15 cellular contexts compared by ENCODE assay signal in the genomic region with DNA sequence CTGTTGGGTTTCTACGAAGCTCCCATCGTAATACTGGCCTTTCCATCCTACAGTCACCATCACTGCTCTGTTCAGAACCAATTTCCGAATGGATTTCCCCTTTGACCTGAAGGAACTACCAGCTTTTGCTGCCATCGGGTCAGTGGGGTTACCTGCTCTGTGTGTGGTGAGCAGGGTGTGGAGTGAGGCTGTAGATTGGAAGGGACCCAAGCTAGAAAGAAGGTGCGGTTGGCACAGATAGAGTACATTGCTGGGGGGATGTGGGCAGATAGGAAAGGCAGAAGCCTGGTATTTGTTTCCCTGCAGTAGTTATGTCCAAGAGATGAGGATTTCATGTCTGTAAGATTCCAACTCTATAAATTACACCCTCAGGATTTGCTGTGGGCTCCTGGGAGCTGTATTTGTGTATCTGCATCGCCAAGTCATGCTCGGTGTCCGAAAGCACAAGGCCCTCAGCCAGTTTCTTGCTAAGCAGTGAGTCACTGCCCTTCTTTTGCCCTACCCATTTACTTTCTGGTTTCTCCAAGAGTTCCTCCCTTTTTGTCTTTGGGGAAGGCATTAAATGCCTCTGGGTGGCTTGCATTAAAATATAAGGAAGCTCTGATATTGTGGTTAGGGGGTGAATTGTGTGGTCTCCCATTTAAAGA. TPM values are rescaled to one million over a fixed set of nuclear protein-coding genes. Genes with fewer than 3 reads are reported as not detected.
DNase-seq lines count a peak whose midpoint lies in the region; ATAC-seq, FAIRE-seq and TF ChIP-seq lines count a peak whose summit lies in the region.
"Had no signal": no experiment of that assay in that cellular context is flagged by ENCODE, and none has a peak within 500 bp of the region (broad histone marks: within the 10 kb centered on the region; RNA-seq: fewer than 3 reads in every experiment).

No MANE protein-coding gene starts in this region.

- H3K4me1 ChIP-seq in keratinocyte (ENCODE audit: control insufficient read depth, extremely low read depth, insufficient read depth, low read length): peaks cover 14% of the 10 kb centered on the region
- H3K4me1 ChIP-seq: right atrium auricular region had no signal

- DNase-seq in activated naive CD4-positive, alpha-beta T cell treated with anti-CD3 and anti-CD28 coated beads, Interleukin-2, amount 50 U/mL, for 16 hours: no peak
- peak; percentile 67 for DNase-seq in amniotic stem cell (lab: John Stamatoyannopoulos, UW)
- peak; percentile 33 for DNase-seq in keratinocyte (ENCODE audit: low read depth, low spot score)
- no peak for DNase-seq in DMS114 treated with DMSO at 0.1 percent for 48 hours (lab: John Stamatoyannopoulos, UW; ENCODE audit: unreplicated experiment)
- DNase-seq in activated gamma-delta T cell (lab: John Stamatoyannopoulos, UW): no peak
- DNase-seq: effector memory CD8-positive, alpha-beta T cell; MM.1S; NCI-H82; T-helper 9 cell had no signal

- H3K79me2 ChIP-seq in keratinocyte (ENCODE audit: control insufficient read depth, insufficient read depth, low read length): no peaks in the 10 kb centered on the region

- no peak for TF ChIP-seq CTCF in keratinocyte (optimal IDR thresholded peaks at IDR 0.05 in 1 of 3, IDR thresholded peaks at IDR 0.05 in 1 of 3, conservative IDR thresholded peaks at IDR 0.05 in 1 of 3; ENCODE audit: extremely low read depth in 1 of 3, insufficient read depth in 2 of 3, low read length in 3 of 3)

- no peaks in the 10 kb centered on the region for H3K9me3 ChIP-seq in keratinocyte (ENCODE audit: control insufficient read depth, low read depth, low read length)
- H3K9me3 ChIP-seq: right atrium auricular region had no signal

- H3K9me1 ChIP-seq in keratinocyte (ENCODE audit: control insufficient read depth, extremely low read depth, insufficient read depth, low read length): peaks cover 3% of the 10 kb centered on the region

- H3K27me3 ChIP-seq in keratinocyte (ENCODE audit: control insufficient read depth, extremely low read depth, insufficient read depth, low read length): no peaks in the 10 kb centered on the region
- H3K27me3 ChIP-seq: right atrium auricular region had no signal

- H3K27me3 Mint-ChIP-seq in activated naive CD4-positive, alpha-beta T cell treated with anti-CD3 and anti-CD28 coated beads, Interleukin-2, amount 50 U/mL, for 24 hours: peaks cover 4% of the 10 kb centered on the region

- peak overlapping the region; percentile 70 for H3K27ac Mint-ChIP-seq in activated naive CD4-positive, alpha-beta T cell treated with anti-CD3 and anti-CD28 coated beads, Interleukin-2, amount 50 U/mL, for 24 hours
- H3K27ac Mint-ChIP-seq: activated T-helper 1 cell treated with anti-CD3 and anti-CD28 coated beads, Interleukin-12 subunit alpha, Interleukin-12 subunit beta, Interleukin-2, Interleukin-4 antibody, amounts not matched to agents 30 ng/mL and 10 ng/mL and 1 ng/mL, durations not matched to agents 14 hours and 24 hours and 36 hours; effector memory CD8-positive, alpha-beta T cell had no signal

- no peaks in the 10 kb centered on the region for H3K36me3 ChIP-seq in keratinocyte (ENCODE audit: control insufficient read depth in 2 of 2, extremely low read depth in 1 of 2, insufficient read depth in 2 of 2, low read length in 2 of 2)
- H3K36me3 ChIP-seq: right atrium auricular region had no signal

- H3K36me3 Mint-ChIP-seq in activated naive CD4-positive, alpha-beta T cell treated with anti-CD3 and anti-CD28 coated beads, Interleukin-2, amount 50 U/mL, for 24 hours: no peaks in the 10 kb centered on the region

- H3K9me3 Mint-ChIP-seq in activated naive CD4-positive, alpha-beta T cell treated with anti-CD3 and anti-CD28 coated beads, Interleukin-2, amount 50 U/mL, for 24 hours: no peaks in the 10 kb centered on the region
- H3K9me3 Mint-ChIP-seq: activated T-helper 1 cell treated with anti-CD3 and anti-CD28 coated beads, Interleukin-12 subunit alpha, Interleukin-12 subunit beta, Interleukin-2, Interleukin-4 antibody, amounts not matched to agents 30 ng/mL and 10 ng/mL and 1 ng/mL, durations not matched to agents 14 hours and 24 hours and 36 hours; effector memory CD8-positive, alpha-beta T cell had no signal

- H3K4me2 ChIP-seq in keratinocyte (ENCODE audit: control insufficient read depth, extremely low read depth, insufficient read depth, low read depth, low read length): peak overlapping the region; percentile 52

- no peak overlapping the region for H3K4me3 Mint-ChIP-seq in activated naive CD4-positive, alpha-beta T cell treated with anti-CD3 and anti-CD28 coated beads, Interleukin-2, amount 50 U/mL, for 24 hours
- H3K4me3 Mint-ChIP-seq: activated T-helper 1 cell treated with anti-CD3 and anti-CD28 coated beads, Interleukin-12 subunit alpha, Interleukin-12 subunit beta, Interleukin-2, Interleukin-4 antibody, amounts not matched to agents 30 ng/mL and 10 ng/mL and 1 ng/mL, durations not matched to agents 14 hours and 24 hours and 36 hours; effector memory CD8-positive, alpha-beta T cell had no signal

- peak; percentile 87 for FAIRE-seq in keratinocyte (lab: Jason Lieb, UNC)
- FAIRE-seq: A204.1 had no signal

- ATAC-seq in GM21360 (IDR thresholded peaks at IDR 0.05; ENCODE audit: unreplicated experiment): no peak
- ATAC-seq in HG03095 (IDR thresholded peaks at IDR 0.05; ENCODE audit: unreplicated experiment): no peak
- ATAC-seq: effector memory CD8-positive, alpha-beta T cell had no signal

- peak overlapping the region in 1 of 3 experiments; percentile 20 for H3K4me3 ChIP-seq in keratinocyte (ENCODE audit: control insufficient read depth in 2 of 3, extremely low read depth in 1 of 3, insufficient read depth in 2 of 3, low read depth in 1 of 3, low read length in 3 of 3)
- H3K4me3 ChIP-seq: right atrium auricular region had no signal

- H3K4me1 Mint-ChIP-seq in activated naive CD4-positive, alpha-beta T cell treated with anti-CD3 and anti-CD28 coated beads, Interleukin-2, amount 50 U/mL, for 24 hours: no peaks in the 10 kb centered on the region

- dilution Hi-C loops in keratinocyte (cut with MboI; ENCODE audit: extremely low pct_ligation_motif_present, low sequenced_read_pairs): no loop called here

- peak overlapping the region; percentile 41 for H3K9ac ChIP-seq in keratinocyte (ENCODE audit: control insufficient read depth, extremely low read depth, insufficient read depth, low read length)

- H4K20me1 ChIP-seq in keratinocyte (ENCODE audit: control insufficient read depth, extremely low read depth, insufficient read depth, low read length): no peaks in the 10 kb centered on the region

- H3K27ac ChIP-seq in keratinocyte (ENCODE audit: control insufficient read depth, insufficient read depth, low read length): peak overlapping the region; percentile 67
- H3K27ac ChIP-seq: right atrium auricular region had no signal

- H2AFZ ChIP-seq in keratinocyte (ENCODE audit: control insufficient read depth, low read length): peak overlapping the region; percentile 66

RNA-seq across cellular contexts. Expression of gene CLCN1, which starts 15.4 kb away (rescaled TPM):
- polyA plus RNA-seq in keratinocyte: 0.03 to 0.05 TPM in 2 of 3 replicates, not detected in the other
- polyA plus RNA-seq in keratinocyte (2011; ENCODE audit: low read depth): not detected
- not detected in 2 replicates for polyA plus RNA-seq in keratinocyte (2011; cell fraction: cytosol; rRNA removed)
- polyA plus RNA-seq in keratinocyte (2011; cell fraction: nucleus; rRNA removed): 0.05 TPM in 2 replicates
- polyA plus RNA-seq in keratinocyte (2012; ENCODE audit: low replicate concordance): 0.08 TPM in 1 of 2 replicates, not detected in the other
- 0.43 TPM in 1 of 3 replicates, not detected in the others for polyA minus RNA-seq in keratinocyte
- polyA minus RNA-seq in keratinocyte (2011; cell fraction: cytosol; rRNA and poly(A)+ RNA removed): not detected
- not detected in 2 replicates for polyA minus RNA-seq in keratinocyte (2011; cell fraction: nucleus; rRNA and poly(A)+ RNA removed)

RNA-seq across cellular contexts. Expression of gene FAM131B, which starts 31.2 kb away (rescaled TPM):
- polyA plus RNA-seq in keratinocyte: 0.12 to 0.24 TPM (median 0.21 TPM) in 3 replicates
- not detected for polyA plus RNA-seq in keratinocyte (2011; ENCODE audit: low read depth)
- polyA plus RNA-seq in keratinocyte (2011; cell fraction: cytosol; rRNA removed): 0.12 and 0.16 TPM in 2 replicates
- polyA plus RNA-seq in keratinocyte (2011; cell fraction: nucleus; rRNA removed): 0.23 and 0.28 TPM in 2 replicates
- 0.09 TPM in 1 of 2 replicates, not detected in the other for polyA plus RNA-seq in keratinocyte (2012; ENCODE audit: low replicate concordance)
- 0.20 to 0.43 TPM (median 0.38 TPM) in 3 replicates for polyA minus RNA-seq in keratinocyte
- not detected for polyA minus RNA-seq in keratinocyte (2011; cell fraction: cytosol; rRNA and poly(A)+ RNA removed)
- 0.21 and 0.23 TPM in 2 replicates for polyA minus RNA-seq in keratinocyte (2011; cell fraction: nucleus; rRNA and poly(A)+ RNA removed)

RNA-seq across cellular contexts. Expression of gene CASP2, which starts 43.2 kb away (rescaled TPM):
- 9.1 to 21.9 TPM (median 12.8 TPM) in 3 replicates for polyA plus RNA-seq in keratinocyte
- polyA plus RNA-seq in keratinocyte (2011; ENCODE audit: low read depth): 4.7 TPM
- 9.0 and 14.3 TPM in 2 replicates for polyA plus RNA-seq in keratinocyte (2011; cell fraction: cytosol; rRNA removed)
- 21.7 and 22.2 TPM in 2 replicates for polyA plus RNA-seq in keratinocyte (2011; cell fraction: nucleus; rRNA removed)
- 8.5 and 14.1 TPM in 2 replicates for polyA plus RNA-seq in keratinocyte (2012; ENCODE audit: low replicate concordance)
- polyA minus RNA-seq in keratinocyte: 33.4 to 63.5 TPM (median 36.7 TPM) in 3 replicates
- 16.9 TPM for polyA minus RNA-seq in keratinocyte (2011; cell fraction: cytosol; rRNA and poly(A)+ RNA removed)
- polyA minus RNA-seq in keratinocyte (2011; cell fraction: nucleus; rRNA and poly(A)+ RNA removed): 13.6 and 24.3 TPM in 2 replicates

RNA-seq across cellular contexts. Expression of gene TMEM139, which starts 46.5 kb away (rescaled TPM):
- 20.9 to 25.1 TPM (median 22.3 TPM) in 3 replicates for polyA plus RNA-seq in keratinocyte
- 4.0 TPM for polyA plus RNA-seq in keratinocyte (2011; ENCODE audit: low read depth)
- polyA plus RNA-seq in keratinocyte (2011; cell fraction: cytosol; rRNA removed): 22.0 and 23.8 TPM in 2 replicates
- polyA plus RNA-seq in keratinocyte (2011; cell fraction: nucleus; rRNA removed): 37.2 and 39.2 TPM in 2 replicates
- 11.3 and 14.1 TPM in 2 replicates for polyA plus RNA-seq in keratinocyte (2012; ENCODE audit: low replicate concordance)
- 5.6 to 10.7 TPM (median 8.9 TPM) in 3 replicates for polyA minus RNA-seq in keratinocyte
- 2.9 TPM for polyA minus RNA-seq in keratinocyte (2011; cell fraction: cytosol; rRNA and poly(A)+ RNA removed)
- 8.2 and 13.0 TPM in 2 replicates for polyA minus RNA-seq in keratinocyte (2011; cell fraction: nucleus; rRNA and poly(A)+ RNA removed)

RNA-seq across cellular contexts. Expression of gene ZYX, which starts 49.8 kb away (rescaled TPM):
- 17.6 to 77.8 TPM (median 22.5 TPM) in 3 replicates for polyA plus RNA-seq in keratinocyte
- polyA plus RNA-seq in keratinocyte (2011; ENCODE audit: low read depth): 43.5 TPM
- 58.1 and 116 TPM in 2 replicates for polyA plus RNA-seq in keratinocyte (2011; cell fraction: cytosol; rRNA removed)
- 102 and 140 TPM in 2 replicates for polyA plus RNA-seq in keratinocyte (2011; cell fraction: nucleus; rRNA removed)
- polyA plus RNA-seq in keratinocyte (2012; ENCODE audit: low replicate concordance): 129 and 217 TPM in 2 replicates
- 42.3 to 427 TPM (median 56.3 TPM) in 3 replicates for polyA minus RNA-seq in keratinocyte
- 202 TPM for polyA minus RNA-seq in keratinocyte (2011; cell fraction: cytosol; rRNA and poly(A)+ RNA removed)
- polyA minus RNA-seq in keratinocyte (2011; cell fraction: nucleus; rRNA and poly(A)+ RNA removed): 53.6 and 67.5 TPM in 2 replicates

Comparison
In these comparisons a context has a peak if more than half of its experiments do, and no peak if none do; other contexts are left out.
1. DNase-seq: peak in amniotic stem cell (single experiment) and keratinocyte (single experiment); none in activated naive CD4-positive, alpha-beta T cell treated with anti-CD3 and anti-CD28 coated beads, Interleukin-2, amount 50 U/mL, for 16 hours (single experiment), DMS114 treated with DMSO at 0.1 percent for 48 hours (single experiment) and activated gamma-delta T cell (single experiment).